Comparison of ENCODE assay signal across 11 cellular contexts in the genomic region with DNA sequence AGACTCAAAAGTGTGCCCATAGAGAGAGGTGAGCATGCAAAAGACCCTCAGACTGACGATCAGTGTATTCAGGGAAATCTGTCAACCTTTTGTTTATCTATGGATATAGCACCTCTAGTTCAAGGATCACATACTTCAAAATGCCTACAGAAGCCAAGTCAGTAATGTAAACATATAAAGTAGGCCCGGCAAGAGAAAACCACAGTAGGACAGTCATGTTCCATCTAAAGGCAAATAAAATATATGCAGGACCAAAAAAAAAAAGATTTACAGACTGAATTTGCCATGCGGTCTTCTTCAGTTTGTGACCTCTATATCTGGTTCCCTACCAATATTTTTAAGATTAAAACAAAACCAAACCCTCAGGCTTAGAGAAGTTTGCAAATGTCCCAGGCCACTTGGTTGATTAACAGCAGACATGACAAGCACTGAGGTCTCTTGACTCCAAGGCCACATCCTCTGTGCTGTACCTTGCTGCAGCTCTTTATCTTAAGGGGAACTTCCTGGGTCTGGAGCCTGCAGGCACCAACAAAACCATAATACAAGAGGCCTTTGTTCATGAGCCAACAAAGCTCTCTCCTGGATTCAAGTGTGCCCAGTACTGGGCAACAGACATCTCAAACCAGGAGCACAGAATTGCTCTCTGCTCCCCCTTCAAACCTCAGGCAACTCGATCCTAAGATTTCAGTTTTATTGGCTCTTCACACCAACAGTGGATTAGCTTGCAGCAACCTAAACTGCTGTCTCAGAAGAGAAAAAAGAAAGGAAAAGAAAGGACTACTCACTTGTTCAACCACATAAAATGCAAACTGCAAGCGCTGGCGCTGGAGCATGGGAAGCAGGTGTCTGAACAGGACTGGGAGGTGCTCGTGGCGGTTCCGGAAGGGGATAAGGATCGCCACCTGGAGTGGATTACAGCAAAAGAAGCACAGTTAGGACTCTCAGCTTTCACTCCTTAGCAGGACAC.
DNase-seq lines count a peak whose midpoint lies in the region; ATAC-seq and TF ChIP-seq lines count a peak whose summit lies in the region.
"Had no signal": no experiment of that assay in that cellular context is flagged by ENCODE, and none has a peak within 500 bp of the region (broad histone marks: within the 10 kb centered on the region; RNA-seq: fewer than 3 reads in every experiment).

No MANE protein-coding gene starts in this region.

- H4K20me1 ChIP-seq in Loucy (ENCODE audit: insufficient read depth, low read length, poor library complexity, severe bottlenecking) (no peaks in the 10 kb centered on the region), hepatocyte (ENCODE audit: insufficient read depth, poor library complexity, severe bottlenecking) (peaks cover 4% of the 10 kb centered on the region), MM.1S (ENCODE audit: insufficient read depth, low read length) (no peaks in the 10 kb centered on the region)

- WGBS in hepatocyte (ENCODE audit: low lambda C conversion rate, missing lambda C conversion rate) = 69% methylated on average over 10 of the region's 10 CpGs

- TF ChIP-seq CTCF in Loucy (conservative IDR thresholded peaks at IDR 0.05; ENCODE audit: low read length) (no peak), hepatocyte (IDR thresholded peaks at IDR 0.05; ENCODE audit: poor library complexity) (no peak), gastrocnemius medialis (IDR thresholded peaks at IDR 0.05 in 4 of 5, conservative IDR thresholded peaks at IDR 0.05 in 1 of 5) (no peak), MM.1S (IDR thresholded peaks at IDR 0.05; ENCODE audit: low read length) (no peak)

- H3K4me2 ChIP-seq in Loucy (ENCODE audit: low read depth, low read length, poor library complexity, severe bottlenecking) = no peak overlapping the region
- no peak overlapping the region for H3K4me2 ChIP-seq in hepatocyte
- no peak overlapping the region for H3K4me2 ChIP-seq in MM.1S (ENCODE audit: low read depth, low read length)

- H3K9me2 ChIP-seq in Loucy (replicated peaks; ENCODE audit: low read depth, low read length) (no peaks in the 10 kb centered on the region), hepatocyte (replicated peaks; ENCODE audit: insufficient read depth) (no peaks in the 10 kb centered on the region), MM.1S (replicated peaks; ENCODE audit: insufficient read depth, low read length) (no peaks in the 10 kb centered on the region)

- H3K79me2 ChIP-seq in Loucy (ENCODE audit: insufficient read depth, low read length) (no peaks in the 10 kb centered on the region), hepatocyte (peaks cover 2% of the 10 kb centered on the region), MM.1S (ENCODE audit: low read length) (no peaks in the 10 kb centered on the region)

- H3K27ac ChIP-seq in hepatocyte (peak overlapping the region; percentile 56), gastrocnemius medialis (peak overlapping the region; percentile 30 to 60 (median 43)), MM.1S (ENCODE audit: low read length) (no peak overlapping the region)
- H3K27ac ChIP-seq in effector memory CD4-positive, alpha-beta T cell (ENCODE audit: insufficient read depth, low read length, poor library complexity, severe bottlenecking) = no peak overlapping the region
- H3K27ac ChIP-seq: right atrium auricular region had no signal

- H3K9me3 ChIP-seq in Loucy (ENCODE audit: insufficient read depth, low read depth, low read length) (no peaks in the 10 kb centered on the region), hepatocyte (ENCODE audit: low read depth) (no peaks in the 10 kb centered on the region), gastrocnemius medialis (no peaks in the 10 kb centered on the region), MM.1S (replicated peaks; ENCODE audit: insufficient read depth, low read length) (no peaks in the 10 kb centered on the region)
- H3K9me3 ChIP-seq in effector memory CD4-positive, alpha-beta T cell (ENCODE audit: control insufficient read depth, low read length) = no peaks in the 10 kb centered on the region
- H3K9me3 ChIP-seq: right atrium auricular region had no signal

- intact Hi-C loops in gastrocnemius medialis (cut with DNase I; ENCODE audit: low total_unique reads) = no loop called here

- peaks cover 81% of the 10 kb centered on the region for H3K36me3 ChIP-seq in Loucy (ENCODE audit: insufficient read depth, low read length)
- no peaks in the 10 kb centered on the region for H3K36me3 ChIP-seq in hepatocyte (replicated peaks; ENCODE audit: insufficient read depth, low read depth)
- peaks cover 2 to 86% of the 10 kb centered on the region in 2 donors for H3K36me3 ChIP-seq in gastrocnemius medialis
- no peaks in the 10 kb centered on the region; the same call in 1 of the 2 replicates for H3K36me3 ChIP-seq in MM.1S (replicated peaks; ENCODE audit: insufficient read depth, low read length)
- H3K36me3 ChIP-seq in effector memory CD4-positive, alpha-beta T cell (ENCODE audit: control insufficient read depth, insufficient read depth, low read length) = peaks cover 59% of the 10 kb centered on the region

- H3K9ac ChIP-seq in Loucy (ENCODE audit: low read depth, low read length, poor library complexity, severe bottlenecking) (peak overlapping the region; percentile 33), MM.1S (ENCODE audit: low read length) (no peak overlapping the region)

- H3F3A ChIP-seq in Loucy (ENCODE audit: low read depth) = no peaks in the 10 kb centered on the region
- no peaks in the 10 kb centered on the region for H3F3A ChIP-seq in MM.1S (ENCODE audit: insufficient read depth, low read length)

- DNase-seq in NCI-H526 (lab: John Stamatoyannopoulos, UW) (peak; percentile 81 to 85), hepatocyte (ENCODE audit: low spot score) (no peak), gastrocnemius medialis (peak in 1 of 2 donors; percentile 46), MM.1S (no peak), cerebellum (ENCODE audit: low spot score) (no peak)
- DNase-seq in effector memory CD4-positive, alpha-beta T cell = no peak
- DNase-seq: HCEC 1CT, NCI-H1417 treated with DMSO at 0.1 percent for 48 hours had no signal

- no peak overlapping the region for H3K4me3 ChIP-seq in Loucy (ENCODE audit: low read length, poor library complexity, severe bottlenecking)
- no peak overlapping the region for H3K4me3 ChIP-seq in hepatocyte
- H3K4me3 ChIP-seq in gastrocnemius medialis = no peak overlapping the region
- H3K4me3 ChIP-seq in MM.1S (ENCODE audit: low read length) = no peak overlapping the region
- no peak overlapping the region for H3K4me3 ChIP-seq in effector memory CD4-positive, alpha-beta T cell (ENCODE audit: insufficient read depth, low read depth, low read length, poor library complexity, severe bottlenecking)
- H3K4me3 ChIP-seq: right atrium auricular region had no signal

- no peak for TF ChIP-seq POLR2A in gastrocnemius medialis (IDR thresholded peaks at IDR 0.05)

- H3K4me1 ChIP-seq in Loucy (ENCODE audit: insufficient read depth, low read length, poor library complexity, severe bottlenecking) = peaks cover 11% of the 10 kb centered on the region
- peaks cover 15% of the 10 kb centered on the region for H3K4me1 ChIP-seq in hepatocyte (ENCODE audit: insufficient read depth)
- H3K4me1 ChIP-seq in gastrocnemius medialis = peaks cover 5 to 31% of the 10 kb centered on the region in 2 donors
- H3K4me1 ChIP-seq in MM.1S (ENCODE audit: low read length) = no peaks in the 10 kb centered on the region
- no peaks in the 10 kb centered on the region for H3K4me1 ChIP-seq in effector memory CD4-positive, alpha-beta T cell (ENCODE audit: control insufficient read depth, insufficient read depth, low read length, poor library complexity, severe bottlenecking)

- ATAC-seq in gastrocnemius medialis (peak in 1 of 2 donors; percentile 76), HG03354 (IDR thresholded peaks at IDR 0.05; ENCODE audit: poor library complexity, severe bottlenecking, unreplicated experiment) (no peak)

- H2AFZ ChIP-seq in Loucy (ENCODE audit: low read length) (no peak overlapping the region), hepatocyte (no peak overlapping the region), MM.1S (ENCODE audit: low read length) (no peak overlapping the region)

- in situ Hi-C loops in gastrocnemius medialis (cut with MboI; ENCODE audit: low sequenced_read_pairs in 4 of 4) = no loop called here

- no peaks in the 10 kb centered on the region for H3K27me3 ChIP-seq in Loucy (ENCODE audit: insufficient read depth, low read length, poor library complexity, severe bottlenecking)
- H3K27me3 ChIP-seq in hepatocyte = no peaks in the 10 kb centered on the region
- no peaks in the 10 kb centered on the region for H3K27me3 ChIP-seq in gastrocnemius medialis
- H3K27me3 ChIP-seq in MM.1S (replicated peaks; ENCODE audit: insufficient read depth, low read length) = no peaks in the 10 kb centered on the region
- H3K27me3 ChIP-seq in effector memory CD4-positive, alpha-beta T cell (replicated peaks; ENCODE audit: control insufficient read depth, insufficient read depth, low read length, poor library complexity, severe bottlenecking) = no peaks in the 10 kb centered on the region
- H3K27me3 ChIP-seq: right atrium auricular region had no signal

Comparison
In these comparisons a context has a peak if more than half of its experiments do, and no peak if none do; other contexts are left out.
1. DNase-seq: peak in NCI-H526 (2 of 2); none in hepatocyte (single experiment), MM.1S (single experiment), cerebellum (single experiment) and effector memory CD4-positive, alpha-beta T cell (0 of 3).
2. H3K27ac ChIP-seq: peak in hepatocyte (single experiment) and gastrocnemius medialis (4 of 4); none in MM.1S (single experiment) and effector memory CD4-positive, alpha-beta T cell (single experiment).